ENCODE assay signal across 10 cellular contexts in genomic region chr12:96989916-96990315, GRCh38.
DNase-seq lines count a peak whose midpoint lies in the region; ATAC-seq and TF ChIP-seq lines count a peak whose summit lies in the region.
"Had no signal": no experiment of that assay in that cellular context is flagged by ENCODE, and none has a peak within 500 bp of the region (broad histone marks: within the 10 kb centered on the region; RNA-seq: fewer than 3 reads in every experiment).

No MANE protein-coding gene starts in this region.

- H3K27me3 Mint-ChIP-seq in activated naive CD4-positive, alpha-beta T cell treated with anti-CD3 and anti-CD28 coated beads for 36 hours (ENCODE audit: low read depth), result peaks cover 12% of the 10 kb centered on the region
- H3K27me3 Mint-ChIP-seq in type B pancreatic cell, result peaks cover 29% of the 10 kb centered on the region

- H3K27ac Mint-ChIP-seq in activated naive CD4-positive, alpha-beta T cell treated with anti-CD3 and anti-CD28 coated beads for 36 hours, result no peak overlapping the region
- H3K27ac Mint-ChIP-seq in type B pancreatic cell, result no peak overlapping the region
- H3K27ac Mint-ChIP-seq: naive B cell had no signal

- no peaks in the 10 kb centered on the region for H3K9me3 Mint-ChIP-seq in activated naive CD4-positive, alpha-beta T cell treated with anti-CD3 and anti-CD28 coated beads for 36 hours
- peaks cover 5% of the 10 kb centered on the region for H3K9me3 Mint-ChIP-seq in type B pancreatic cell
- H3K9me3 Mint-ChIP-seq: naive B cell had no signal

- ATAC-seq in HG02973 (IDR thresholded peaks at IDR 0.05; ENCODE audit: unreplicated experiment), result no peak
- no peak for ATAC-seq in GM19328 (IDR thresholded peaks at IDR 0.05; ENCODE audit: unreplicated experiment)

- H3K36me3 Mint-ChIP-seq in activated naive CD4-positive, alpha-beta T cell treated with anti-CD3 and anti-CD28 coated beads for 36 hours (ENCODE audit: low read depth), result no peaks in the 10 kb centered on the region
- H3K36me3 Mint-ChIP-seq in type B pancreatic cell, result no peaks in the 10 kb centered on the region
- H3K36me3 Mint-ChIP-seq: naive B cell had no signal

- DNase-seq in activated naive CD4-positive, alpha-beta T cell treated with anti-CD3 and anti-CD28 coated beads for 36 hours, result peak; percentile 27
- no peak for DNase-seq in activated naive CD4-positive, alpha-beta T cell (lab: John Stamatoyannopoulos, UW)
- DNase-seq in NCI-H2196 (lab: John Stamatoyannopoulos, UW; ENCODE audit: unreplicated experiment) (peak; percentile 66), ecto neural progenitor cell (ENCODE audit: low spot score) (peak; percentile 75), type B pancreatic cell (ENCODE audit: extremely low spot score, unreplicated experiment) (no peak), NCI-H128 (lab: John Stamatoyannopoulos, UW; ENCODE audit: unreplicated experiment) (no peak)
- DNase-seq: naive B cell, T-helper 2 cell had no signal

- CTCF ChIA-PET in activated naive CD4-positive, alpha-beta T cell treated with anti-CD3 and anti-CD28 coated beads for 36 hours (lab: Charles Lee), result interaction anchor here (1.1 to 1.2 kb wide), 2 partner anchors 314 to 414 kb away, joined by 3 read pairs; no protein-coding TSS in a partner anchor

- peaks cover 6% of the 10 kb centered on the region for H3K4me1 Mint-ChIP-seq in activated naive CD4-positive, alpha-beta T cell treated with anti-CD3 and anti-CD28 coated beads for 36 hours (ENCODE audit: low read depth)
- H3K4me1 Mint-ChIP-seq in type B pancreatic cell (ENCODE audit: unreplicated experiment), result peaks cover 2% of the 10 kb centered on the region

- peak; percentile 75 for TF ChIP-seq CTCF in type B pancreatic cell (conservative IDR thresholded peaks at IDR 0.05)

- intact Hi-C loops in activated naive CD4-positive, alpha-beta T cell treated with anti-CD3 and anti-CD28 coated beads for 36 hours (cut with micrococcal nuclease), result loop anchor here (2.0 to 5.0 kb wide), 4 partner anchors 163 to 1013 kb away; no protein-coding TSS in a partner anchor

- no peak overlapping the region for H3K4me3 Mint-ChIP-seq in activated naive CD4-positive, alpha-beta T cell treated with anti-CD3 and anti-CD28 coated beads for 36 hours
- H3K4me3 Mint-ChIP-seq in type B pancreatic cell, result no peak overlapping the region
- H3K4me3 Mint-ChIP-seq: naive B cell had no signal

Comparison
In these comparisons a context has a peak if more than half of its experiments do, and no peak if none do; other contexts are left out.
1. DNase-seq: peak in activated naive CD4-positive, alpha-beta T cell treated with anti-CD3 and anti-CD28 coated beads for 36 hours (single experiment), NCI-H2196 (single experiment) and ecto neural progenitor cell (single experiment); none in activated naive CD4-positive, alpha-beta T cell (0 of 4), type B pancreatic cell (single experiment) and NCI-H128 (single experiment).